Comparison of ENCODE assay signal across 1 cellular context in genomic region chr1:89630046-89630445, GRCh38.
TF ChIP-seq lines count a peak whose summit lies in the region.

No MANE protein-coding gene starts in this region.

TF ChIP-seq in GM12878, 131 proteins besides CTCF, POLR2A, EP300 and RAD21 (continued from another document):
- TF ChIP-seq ZNF687 (IDR thresholded peaks at IDR 0.05) = no peak
- TF ChIP-seq LARP7 (IDR thresholded peaks at IDR 0.05) = no peak
- no peak for TF ChIP-seq USF2 (IDR thresholded peaks at IDR 0.05; ENCODE audit: borderline replicate concordance, low read depth, low read length)
